Comparison of ENCODE assay signal across 17 cellular contexts in the genomic region with DNA sequence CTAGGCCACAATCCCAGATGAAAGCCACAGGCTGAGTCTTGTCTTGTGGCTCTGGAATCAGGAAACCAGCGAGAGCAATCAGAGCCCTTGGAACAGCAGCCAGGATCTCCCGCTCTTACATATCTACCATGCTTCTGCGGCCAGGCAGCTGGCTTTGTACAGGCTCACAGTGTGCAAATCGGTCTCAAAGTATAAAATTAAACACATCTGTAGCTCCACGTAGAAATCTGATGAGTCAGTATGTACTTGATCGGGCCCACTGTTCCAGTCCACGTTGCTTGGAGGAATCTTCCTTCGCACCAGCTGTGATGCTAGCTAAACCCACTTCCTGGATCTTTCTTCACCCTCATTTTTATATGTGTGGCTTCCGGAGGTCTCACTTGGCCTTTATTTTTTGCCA.
DNase-seq lines count a peak whose midpoint lies in the region; TF ChIP-seq lines count a peak whose summit lies in the region.
"Had no signal": no experiment of that assay in that cellular context is flagged by ENCODE, and none has a peak within 500 bp of the region (broad histone marks: within the 10 kb centered on the region; RNA-seq: fewer than 3 reads in every experiment).

No MANE protein-coding gene starts in this region.

- POLR2A ChIA-PET in MCF 10A (lab: Yijun Ruan, JAX): interaction anchor here (0.8 kb wide), 1 partner anchor 60 kb away, joined by 3 read pairs; no protein-coding TSS in a partner anchor

- H3K9me3 ChIP-seq in breast epithelium: no peaks in the 10 kb centered on the region
- no peaks in the 10 kb centered on the region for H3K9me3 ChIP-seq in mucosa of rectum (ENCODE audit: control insufficient read depth in 2 of 2, low read length in 2 of 2)
- H3K9me3 ChIP-seq in uterus: no peaks in the 10 kb centered on the region

- no peaks in the 10 kb centered on the region for H3K27me3 ChIP-seq in breast epithelium
- H3K27me3 ChIP-seq in mucosa of rectum (ENCODE audit: control insufficient read depth in 2 of 2, insufficient read depth in 2 of 2, low read length in 2 of 2): no peaks in the 10 kb centered on the region
- H3K27me3 ChIP-seq in uterus: no peaks in the 10 kb centered on the region

- H3K4me3 ChIP-seq in breast epithelium (no peak overlapping the region), mucosa of rectum (ENCODE audit: low read length in 2 of 2) (no peak overlapping the region), uterus (no peak overlapping the region)
- H3K4me3 ChIP-seq: cardiac muscle cell had no signal

- no TSS peak for BruUV-seq in MCF 10A (replicated peaks; lab: Mats Ljungman, UMichigan)

- no peaks in the 10 kb centered on the region for H3K4me1 Mint-ChIP-seq in MCF 10A (ENCODE audit: insufficient read depth, unreplicated experiment)

- peaks cover 48% of the 10 kb centered on the region for H3K27me3 Mint-ChIP-seq in MCF 10A (ENCODE audit: insufficient read depth, unreplicated experiment)

- H3K4me1 ChIP-seq in breast epithelium (no peaks in the 10 kb centered on the region), mucosa of rectum (ENCODE audit: control insufficient read depth in 2 of 2, insufficient read depth in 2 of 2, low read length in 2 of 2) (peaks cover 0 to 11% of the 10 kb centered on the region in 2 donors), uterus (no peaks in the 10 kb centered on the region)

- H3K36me3 Mint-ChIP-seq in MCF 10A (ENCODE audit: insufficient read depth, unreplicated experiment): no peaks in the 10 kb centered on the region

- intact Hi-C loops in breast epithelium (cut with DNase I; ENCODE audit: low total_unique reads) (no loop called here), MCF 10A (cut with micrococcal nuclease) (no loop called here), uterus (cut with DNase I; ENCODE audit: low total_unique reads) (no loop called here)

- H3K4me3 Mint-ChIP-seq in MCF 10A (ENCODE audit: unreplicated experiment): no peak overlapping the region

- DNase-seq in breast epithelium (ENCODE audit: low spot score in 2 of 2) (peak in 1 of 2 donors; percentile 50), MCF 10A (ENCODE audit: unreplicated experiment) (no peak), fibroblast of gingiva (ENCODE audit: low read depth) (peak; percentile 96), uterus (peak; percentile 45 to 63), NK-92 (lab: John Stamatoyannopoulos, UW; ENCODE audit: unreplicated experiment) (no peak), NCI-H82 treated with DMSO at 0.1 percent for 48 hours (lab: John Stamatoyannopoulos, UW; ENCODE audit: unreplicated experiment) (no peak)
- no peak for DNase-seq in stimulated activated CD4-positive, alpha-beta T cell treated with anti-CD3 and anti-CD28 coated beads, Interleukin-2, amount 100 ng/mL, for 24 hours
- DNase-seq: activated gamma-delta T cell treated with Interleukin-2 at 50 U/mL for 16 hours, hippocampal formation, MM.1S, NCI-H2107, NCI-H774, nucleus accumbens, SHP77, substantia nigra had no signal

- no peak overlapping the region for H3K9ac ChIP-seq in mucosa of rectum (ENCODE audit: low read depth in 1 of 2, low read length in 2 of 2)

- CTCF ChIA-PET in MCF 10A (lab: Yijun Ruan, JAX): interaction anchor here (1.0 kb wide), 1 partner anchor 195 kb away, joined by 4 read pairs; no protein-coding TSS in a partner anchor

- no peaks in the 10 kb centered on the region for H3K36me3 ChIP-seq in breast epithelium
- no peaks in the 10 kb centered on the region for H3K36me3 ChIP-seq in mucosa of rectum (ENCODE audit: control insufficient read depth in 2 of 2, insufficient read depth in 2 of 2, low read length in 2 of 2)
- H3K36me3 ChIP-seq in uterus: no peaks in the 10 kb centered on the region
- H3K36me3 ChIP-seq: cardiac muscle cell had no signal

- TF ChIP-seq POLR2A in breast epithelium (IDR thresholded peaks at IDR 0.05) (no peak), uterus (IDR thresholded peaks at IDR 0.05) (no peak)

- TF ChIP-seq CTCF in breast epithelium (IDR thresholded peaks at IDR 0.05) (no peak), MCF 10A (IDR thresholded peaks at IDR 0.05; ENCODE audit: unreplicated experiment) (no peak), uterus (IDR thresholded peaks at IDR 0.05) (no peak)

- H3K27ac ChIP-seq in breast epithelium (peak overlapping the region; percentile 61 to 71), mucosa of rectum (ENCODE audit: low read depth in 2 of 2, low read length in 2 of 2) (peak overlapping the region; percentile 7 to 27), uterus (peak overlapping the region; percentile 1 to 11)
- H3K27ac ChIP-seq: cardiac muscle cell had no signal

- H3K9me3 Mint-ChIP-seq in MCF 10A (ENCODE audit: unreplicated experiment): no peaks in the 10 kb centered on the region

- H3K27ac Mint-ChIP-seq in MCF 10A (ENCODE audit: low read depth, unreplicated experiment): no peak overlapping the region

Comparison
In these comparisons a context has a peak if more than half of its experiments do, and no peak if none do; other contexts are left out.
1. DNase-seq: peak in fibroblast of gingiva (single experiment) and uterus (2 of 2); none in MCF 10A (single experiment), NK-92 (single experiment), NCI-H82 treated with DMSO at 0.1 percent for 48 hours (single experiment) and stimulated activated CD4-positive, alpha-beta T cell treated with anti-CD3 and anti-CD28 coated beads, Interleukin-2, amount 100 ng/mL, for 24 hours (0 of 2).
2. H3K27ac ChIP-seq: peak in every context shown above with its lines; median percentile 66 in breast epithelium; 17 in mucosa of rectum; 6 in uterus.